13 cellular contexts compared by ENCODE assay signal in genomic region chr1:89706700-89707012, GRCh38.
A peak's percentile ranks its signal among the peaks of the same experiment; 100 is the strongest.
DNase-seq lines count a peak whose midpoint lies in the region; ATAC-seq and TF ChIP-seq lines count a peak whose summit lies in the region.
"Had no signal": no experiment of that assay in that cellular context is flagged by ENCODE, and none has a peak within 500 bp of the region (broad histone marks: within the 10 kb centered on the region; RNA-seq: fewer than 3 reads in every experiment).

No MANE protein-coding gene starts in this region.

- ATAC-seq in GM21529 (IDR thresholded peaks at IDR 0.05; ENCODE audit: unreplicated experiment) (peak; percentile 25), HG03521 (IDR thresholded peaks at IDR 0.05; ENCODE audit: unreplicated experiment) (peak; percentile 15), activated B cell treated with CpG ODN at 0.5 μM for 24 hours (ENCODE audit: low read depth) (peak; percentile 47)
- ATAC-seq: CD8-positive, alpha-beta T cell had no signal

- POLR2A ChIA-PET in activated B cell treated with CpG ODN at 0.5 μM for 24 hours (lab: Charles Lee) (interaction anchor here (0.9 to 1.6 kb wide), 5 partner anchors 11 to 115 kb away, joined by 3 to 7 read pairs (median 4); no protein-coding TSS in a partner anchor), HEK293T (lab: Yijun Ruan, JAX) (no interaction called here)

- H3K27me3 Mint-ChIP-seq in activated B cell treated with CpG ODN at 0.5 μM for 24 hours, result no peaks in the 10 kb centered on the region
- H3K27me3 Mint-ChIP-seq in mesothelial cell of epicardium (ENCODE audit: low read depth), result no peaks in the 10 kb centered on the region

- intact Hi-C loops in activated B cell treated with CpG ODN at 0.5 μM for 24 hours (cut with micrococcal nuclease), result loop anchor here (1.0 kb wide), 2 partner anchors 11 to 12 kb away; no protein-coding TSS in a partner anchor

- H3K36me3 Mint-ChIP-seq in activated B cell treated with CpG ODN at 0.5 μM for 24 hours (ENCODE audit: low read depth) (no peaks in the 10 kb centered on the region), mesothelial cell of epicardium (no peaks in the 10 kb centered on the region)

- no peak for TF ChIP-seq CTCF in GM12865 (IDR thresholded peaks at IDR 0.05; ENCODE audit: insufficient read depth, low read depth, low read length, missing control alignments)
- no peak for TF ChIP-seq CTCF in activated B cell treated with CpG ODN at 0.5 μM for 24 hours (IDR thresholded peaks at IDR 0.05)
- no peak for TF ChIP-seq CTCF in mesothelial cell of epicardium (IDR thresholded peaks at IDR 0.05; ENCODE audit: unreplicated experiment)

- DNase-seq in GM12865 (ENCODE audit: low read depth), result peak; percentile 22
- no peak for DNase-seq in activated B cell treated with CpG ODN at 0.5 μM for 24 hours
- DNase-seq in HEK293T (ENCODE audit: extremely low spot score), result no peak
- DNase-seq in NCI-H524 treated with DMSO at 0.1 percent for 48 hours (lab: John Stamatoyannopoulos, UW), result no peak
- DNase-seq in mesothelial cell of epicardium (ENCODE audit: low spot score in 2 of 2, unreplicated experiment in 2 of 2), result no peak
- DNase-seq in NCI-H1417 (lab: John Stamatoyannopoulos, UW), result no peak
- DNase-seq: CD8-positive, alpha-beta T cell; NCI-H446 treated with DMSO at 0.1 percent for 48 hours; stimulated activated CD4-positive, alpha-beta T cell treated with anti-CD3 and anti-CD28 coated beads, Interleukin-4, amount 100 ng/mL, for 24 hours; testis had no signal

- H3K4me3 Mint-ChIP-seq in activated B cell treated with CpG ODN at 0.5 μM for 24 hours, result peak overlapping the region; percentile 51
- H3K4me3 Mint-ChIP-seq in mesothelial cell of epicardium, result no peak overlapping the region
- H3K4me3 Mint-ChIP-seq: CD8-positive, alpha-beta T cell had no signal

- no peak overlapping the region for H3K4me3 ChIP-seq in GM12865 (ENCODE audit: low read depth, low read length)
- H3K4me3 ChIP-seq: cardiac muscle cell, testis had no signal

- CTCF ChIA-PET in activated B cell treated with CpG ODN at 0.5 μM for 24 hours (lab: Charles Lee) (interaction anchor here (1.0 to 1.1 kb wide), 2 partner anchors 13 to 56 kb away, joined by 3 to 6 read pairs; no protein-coding TSS in a partner anchor), HEK293T (lab: Yijun Ruan, JAX) (interaction anchor here (1.0 kb wide), 1 partner anchor 56 kb away, joined by 3 read pairs; no protein-coding TSS in a partner anchor)

- H3K9me3 Mint-ChIP-seq in activated B cell treated with CpG ODN at 0.5 μM for 24 hours, result no peaks in the 10 kb centered on the region
- H3K9me3 Mint-ChIP-seq in mesothelial cell of epicardium, result no peaks in the 10 kb centered on the region
- H3K9me3 Mint-ChIP-seq: CD8-positive, alpha-beta T cell had no signal

- H3K4me1 Mint-ChIP-seq in activated B cell treated with CpG ODN at 0.5 μM for 24 hours, result peaks cover 40% of the 10 kb centered on the region
- H3K4me1 Mint-ChIP-seq in mesothelial cell of epicardium, result peaks cover 11% of the 10 kb centered on the region

- H3K27ac Mint-ChIP-seq in activated B cell treated with CpG ODN at 0.5 μM for 24 hours (peak overlapping the region; percentile 78), mesothelial cell of epicardium (no peak overlapping the region)

TF ChIP-seq in HEK293T, 16 proteins besides CTCF, POLR2A, EP300 and RAD21:
- TF ChIP-seq L3MBTL2 (conservative IDR thresholded peaks at IDR 0.05) (no peak), LEF1 (IDR thresholded peaks at IDR 0.05; ENCODE audit: borderline replicate concordance) (no peak), BHLHE40 (IDR thresholded peaks at IDR 0.05; ENCODE audit: borderline replicate concordance) (no peak), HDGF (IDR thresholded peaks at IDR 0.05; ENCODE audit: borderline replicate concordance) (no peak), FOXM1 (IDR thresholded peaks at IDR 0.05; ENCODE audit: borderline replicate concordance) (no peak), NFRKB (IDR thresholded peaks at IDR 0.05) (no peak), FOXK2 (IDR thresholded peaks at IDR 0.05) (no peak), TARDBP (IDR thresholded peaks at IDR 0.05) (no peak), PKNOX1 (IDR thresholded peaks at IDR 0.05) (no peak), ZNF384 (IDR thresholded peaks at IDR 0.05) (no peak), ELF4 (IDR thresholded peaks at IDR 0.05) (no peak), CTBP1 (IDR thresholded peaks at IDR 0.05; ENCODE audit: borderline replicate concordance) (no peak), SUZ12 (IDR thresholded peaks at IDR 0.05) (no peak), FOXA1 (IDR thresholded peaks at IDR 0.05) (no peak), ARNT (IDR thresholded peaks at IDR 0.05) (no peak), SP1 (IDR thresholded peaks at IDR 0.05) (no peak)
